Comparison of ENCODE assay signal across 9 cellular contexts in genomic region chr10:98268694-98269386, GRCh38. TPM values are rescaled to one million over a fixed set of nuclear protein-coding genes. Genes with fewer than 3 reads are reported as not detected.
DNase-seq lines count a peak whose midpoint lies in the region; ATAC-seq, FAIRE-seq and TF ChIP-seq lines count a peak whose summit lies in the region.
"Had no signal": no experiment of that assay in that cellular context is flagged by ENCODE, and none has a peak within 500 bp of the region (broad histone marks: within the 10 kb centered on the region; RNA-seq: fewer than 3 reads in every experiment).

No MANE protein-coding gene starts in this region.

- H3K36me3 ChIP-seq in heart left ventricle (no peaks in the 10 kb centered on the region), GM12878 (ENCODE audit: control insufficient read depth in 2 of 2, insufficient read depth in 2 of 2, low read length in 1 of 2) (no peaks in the 10 kb centered on the region), lung (ENCODE audit: control insufficient read depth in 2 of 2, insufficient read depth in 2 of 2, low read length in 2 of 2) (no peaks in the 10 kb centered on the region)

- no peaks in the 10 kb centered on the region for H3K79me2 ChIP-seq in GM12878 (ENCODE audit: control insufficient read depth, insufficient read depth, low read length)

- H3K4me3 ChIP-seq in heart left ventricle = peak overlapping the region in 11 of 12 donors; percentile 28 to 69 (median 53)
- H3K4me3 ChIP-seq in GM12878 = no peak overlapping the region
- no peak overlapping the region for H3K4me3 ChIP-seq in lung

- no peak for TF ChIP-seq EP300 in GM12878 (IDR thresholded peaks at IDR 0.05; ENCODE audit: borderline replicate concordance in 1 of 2, control insufficient read depth in 1 of 2, low read depth in 2 of 2, low read length in 2 of 2)

- peak overlapping the region; percentile 56 to 89 (median 86) for H3K27ac ChIP-seq in heart left ventricle
- H3K27ac ChIP-seq in GM12878 (ENCODE audit: control insufficient read depth, insufficient read depth) = no peak overlapping the region
- H3K27ac ChIP-seq in lung (ENCODE audit: low read depth in 1 of 2, low read length in 1 of 2) = peak overlapping the region; percentile 65 to 66

- peaks cover 0 to 18% (median 0%) of the 10 kb centered on the region in 9 donors for H3K27me3 ChIP-seq in heart left ventricle
- peaks cover 7 to 13% of the 10 kb centered on the region in 2 experiments for H3K27me3 ChIP-seq in GM12878 (replicated peaks in 1 of 2; ENCODE audit: control insufficient read depth in 2 of 2, insufficient read depth in 2 of 2, low read length in 1 of 2)
- H3K27me3 ChIP-seq in lung (ENCODE audit: control insufficient read depth, insufficient read depth) = no peaks in the 10 kb centered on the region

- BruUV-seq in GM12878 (replicated peaks; lab: Mats Ljungman, UMichigan) = no TSS peak

- POLR2A ChIA-PET in GM12878 (lab: Charles Lee) = no interaction called here

- peaks cover 3% of the 10 kb centered on the region; the same call in 1 of the 2 replicates for H4K20me1 ChIP-seq in GM12878 (ENCODE audit: control insufficient read depth, insufficient read depth)

- 11 to 23% (median 17%) methylated on average over 15 to 16 of the region's 16 CpGs for WGBS in heart left ventricle, 4 donors
- 10% methylated on average over 16 of the region's 16 CpGs for WGBS in GM12878 (ENCODE audit: insufficient coverage, insufficient replicate concordance, low lambda C conversion rate, missing lambda C conversion rate)
- WGBS in lung, 2 donors = 12 to 17% methylated on average over 16 of the region's 16 CpGs

- no peak overlapping the region for H3K4me2 ChIP-seq in GM12878 (ENCODE audit: control insufficient read depth, insufficient read depth)

- FAIRE-seq in GM12878 (lab: Jason Lieb, UNC) = no peak
- FAIRE-seq: colon had no signal

- H3K9me3 ChIP-seq in heart left ventricle = no peaks in the 10 kb centered on the region
- H3K9me3 ChIP-seq in GM12878 (replicated peaks; ENCODE audit: control insufficient read depth, insufficient read depth, low read length) = no peaks in the 10 kb centered on the region
- H3K9me3 ChIP-seq in lung (ENCODE audit: control insufficient read depth in 2 of 2, insufficient read depth in 1 of 2, low read length in 1 of 2) = no peaks in the 10 kb centered on the region

- in situ Hi-C loops in GM12878 (cut with MboI) = no loop called here

- no peak overlapping the region for H3K9ac ChIP-seq in GM12878 (ENCODE audit: control insufficient read depth, insufficient read depth, low read length)

- RAD21 ChIA-PET in GM12878 (lab: Charles Lee; ENCODE audit: unreplicated experiment) = no interaction called here

- ATAC-seq in heart left ventricle (no peak), GM12878 (peak; percentile 53), lung (ENCODE audit: insufficient read depth, low FRiP score) (no peak), HG03280 (IDR thresholded peaks at IDR 0.05; ENCODE audit: unreplicated experiment) (no peak)

- intact Hi-C loops in heart left ventricle (cut with DNase I) = loop anchor here in 6 of 10 donors (2.0 to 10.0 kb wide), 5 partner anchors 40 to 193 kb away; partner anchors contain the start of gene PYROXD2 (in 1 of the 6)
- intact Hi-C loops in cardiac septum (cut with DNase I) = loop anchor here (5.0 to 10.0 kb wide), 3 partner anchors 146 to 976 kb away; partner anchors contain the start of gene PYROXD2
- intact Hi-C loops in GM12878 (cut with micrococcal nuclease; ENCODE audit: unreplicated experiment) = no loop called here

- CTCF ChIA-PET in GM12878 (lab: Yijun Ruan, JAX) = no interaction called here

- H3K4me1 ChIP-seq in heart left ventricle (peaks cover 0 to 34% (median 22%) of the 10 kb centered on the region in 12 donors), GM12878 (ENCODE audit: control insufficient read depth, insufficient read depth, low read length) (no peaks in the 10 kb centered on the region), lung (ENCODE audit: control insufficient read depth in 2 of 2, insufficient read depth in 2 of 2, low read length in 2 of 2) (peaks cover 3 to 22% of the 10 kb centered on the region in 2 donors)

- SMC1A ChIA-PET in GM12878 (lab: Charles Lee; ENCODE audit: uncharacterized antibody, unreplicated experiment) = no interaction called here

- no peak for TF ChIP-seq POLR2A in heart left ventricle (IDR thresholded peaks at IDR 0.05)
- TF ChIP-seq POLR2A in GM12878 (IDR thresholded peaks at IDR 0.05; ENCODE audit: low read depth, low read length) = no peak

- no peak for TF ChIP-seq RAD21 in GM12878 (IDR thresholded peaks at IDR 0.05; ENCODE audit: insufficient read depth, low read depth, low read length)

- TF ChIP-seq CTCF in heart left ventricle (IDR thresholded peaks at IDR 0.05) = no peak
- no peak for TF ChIP-seq CTCF in GM12878 (IDR thresholded peaks at IDR 0.05 in 2 of 3, conservative IDR thresholded peaks at IDR 0.05 in 1 of 3; ENCODE audit: control insufficient read depth in 2 of 3, extremely low read depth in 1 of 3, insufficient read depth in 1 of 3, low read depth in 3 of 3, low read length in 3 of 3)
- TF ChIP-seq CTCF in lung (IDR thresholded peaks at IDR 0.05; ENCODE audit: control extremely low read depth, extremely low read depth) = no peak

- DNase-seq in heart left ventricle = no peak
- DNase-seq in cardiac septum (ENCODE audit: low spot score) = no peak
- no peak for DNase-seq in GM12878 (ENCODE audit: low read depth, low spot score)
- no peak for DNase-seq in lung (ENCODE audit: low spot score)
- no peak for DNase-seq in stimulated activated naive CD4-positive, alpha-beta T cell treated with Interleukin-2 at 50 U/mL for 16 hours (lab: John Stamatoyannopoulos, UW)
- no peak for DNase-seq in anterior cingulate cortex (lab: John Stamatoyannopoulos, UW)
- no peak for DNase-seq in AML-193 (lab: John Stamatoyannopoulos, UW)

- no peak overlapping the region for H2AFZ ChIP-seq in GM12878 (ENCODE audit: control insufficient read depth, low read depth, low read length)

TF ChIP-seq in GM12878, 131 proteins besides CTCF, POLR2A, EP300 and RAD21 (continues in another document):
- TF ChIP-seq PAX8 (IDR thresholded peaks at IDR 0.05) (no peak), RELA (IDR thresholded peaks at IDR 0.05; ENCODE audit: borderline replicate concordance, partially characterized antibody) (no peak), ZNF24 (IDR thresholded peaks at IDR 0.05) (no peak), YY1 (IDR thresholded peaks at IDR 0.05; ENCODE audit: low read depth, low read length) (no peak), CUX1 (IDR thresholded peaks at IDR 0.05; ENCODE audit: insufficient replicate concordance, low read depth, low read length) (no peak)

RNA-seq across cellular contexts. Expression of gene LOXL4, which starts 0.8 kb away (rescaled TPM):
- total RNA-seq in heart left ventricle = 10 to 100 TPM in 2 of 9 donors, 1 to 10 TPM in 7; 1.0 to 68.8 (median 1.7) TPM
- polyA plus RNA-seq in heart left ventricle = 10 to 100 TPM in 1 of 2 donors, under 1 TPM in 1; 0.88 to 13.5 TPM
- 17.9 TPM for total RNA-seq in cardiac septum
- not detected in 2 replicates for total RNA-seq in GM12878 (2013; cell fraction: nucleolus; rRNA removed)
- 0.05 TPM in 1 of 2 replicates, not detected in the other for total RNA-seq in GM12878 (2014; rRNA removed)
- total RNA-seq in GM12878 (2014; rRNA removed; fragmentation: Illumina TruSeq; extraction: Trizol) = 0.04 and 0.05 TPM in 2 replicates
- total RNA-seq in GM12878 (2021) = not detected in 2 replicates
- polyA plus RNA-seq in GM12878 (2011; ENCODE audit: low read depth) = 0.08 TPM
- not detected in 2 replicates for polyA plus RNA-seq in GM12878 (2011; rRNA removed)
- not detected in 2 replicates for polyA plus RNA-seq in GM12878 (2011; cell fraction: cytosol; rRNA removed)
- polyA plus RNA-seq in GM12878 (2011; cell fraction: nucleus; rRNA removed) = 0.03 TPM in 1 of 2 replicates, not detected in the other
- polyA plus RNA-seq in GM12878 (2012) = 0.09 and 0.20 TPM in 2 replicates
- polyA plus RNA-seq in GM12878 (2014; fragmentation: Illumina TruSeq; extraction: Trizol) = 0.08 and 0.10 TPM in 2 replicates
- polyA plus RNA-seq in GM12878 (2014; fragmentation: Nextera tagmentation; extraction: Ambion mirVana) = under 1 TPM; 0.02 to 0.08 TPM
- polyA plus RNA-seq in GM12878 (2014; rRNA removed) = 0.03 and 0.05 TPM in 2 replicates
- polyA plus RNA-seq in GM12878 (2016; fragmentation: Nextera tagmentation; extraction: Ambion mirVana) = under 1 TPM; 0.09 to 0.12 TPM
- polyA minus RNA-seq in GM12878 (2011; rRNA and poly(A)+ RNA removed) = not detected in 2 replicates
- not detected in 2 replicates for polyA minus RNA-seq in GM12878 (2011; cell fraction: cytosol; rRNA and poly(A)+ RNA removed)
- polyA minus RNA-seq in GM12878 (2011; cell fraction: nucleus; rRNA and poly(A)+ RNA removed) = not detected in 2 replicates
- 1 to 10 TPM; 3.2 to 3.3 TPM for total RNA-seq in lung
- 1 to 10 TPM; 1.6 to 2.0 TPM for polyA plus RNA-seq in lung

Comparison
In these comparisons a context has a peak if more than half of its experiments do, and no peak if none do; other contexts are left out.
1. H3K4me3 ChIP-seq: peak in heart left ventricle (11 of 12); none in GM12878 (single experiment) and lung (single experiment).